33 cellular contexts compared by ENCODE assay signal in genomic region chr5:74897049-74897448, GRCh38.
"Had no signal": no experiment of that assay in that cellular context is flagged by ENCODE, and none has a peak within 500 bp of the region (broad histone marks: within the 10 kb centered on the region; RNA-seq: fewer than 3 reads in every experiment).

No MANE protein-coding gene starts in this region.

- H3K36me3 Mint-ChIP-seq: activated CD4-positive, alpha-beta memory T cell treated with anti-CD3 and anti-CD28 coated beads for 36 hours; activated CD8-positive, alpha-beta memory T cell treated with anti-CD3 and anti-CD28 coated beads, Interleukin-2, amount 10 ng/mL, durations not matched to agents 7 days and 5 days; activated naive CD4-positive, alpha-beta T cell treated with anti-CD3 and anti-CD28 coated beads, Interleukin-2, amount 50 U/mL, for 24 hours had no signal

- H3K4me1 ChIP-seq: body of pancreas had no signal

- H3K4me1 Mint-ChIP-seq: activated B cell treated with CpG ODN at 0.5 μM for 24 hours; activated CD4-positive, alpha-beta T cell treated with anti-CD3 and anti-CD28 coated beads for 36 hours; activated CD4-positive, alpha-beta T cell treated with anti-CD3 and anti-CD28 coated beads, Interleukin-2, amount 10 ng/mL, durations not matched to agents 24 days and 14 days; activated CD8-positive, alpha-beta memory T cell treated with anti-CD3 and anti-CD28 coated beads, Interleukin-2, amount 10 ng/mL, durations not matched to agents 7 days and 5 days; activated naive CD4-positive, alpha-beta T cell treated with anti-CD3 and anti-CD28 coated beads, Interleukin-2, amount 50 U/mL, for 24 hours; activated naive CD8-positive, alpha-beta T cell treated with anti-CD3 and anti-CD28 coated beads for 36 hours; activated naive CD8-positive, alpha-beta T cell treated with anti-CD3 and anti-CD28 coated beads, Interleukin-2, amount 50 U/mL, for 24 hours had no signal

- H3K27me3 ChIP-seq: adrenal gland, body of pancreas had no signal

- H3K4me3 Mint-ChIP-seq: activated B cell treated with CpG ODN at 0.5 μM for 24 hours; activated CD4-positive, alpha-beta memory T cell treated with anti-CD3 and anti-CD28 coated beads for 36 hours; activated CD4-positive, alpha-beta T cell treated with anti-CD3 and anti-CD28 coated beads for 36 hours; activated CD4-positive, alpha-beta T cell treated with anti-CD3 and anti-CD28 coated beads, Interleukin-2, amount 10 ng/mL, durations not matched to agents 24 days and 14 days; activated CD8-positive, alpha-beta memory T cell treated with anti-CD3 and anti-CD28 coated beads, Interleukin-2, amount 10 ng/mL, durations not matched to agents 7 days and 5 days; activated CD8-positive, alpha-beta T cell treated with anti-CD3 and anti-CD28 coated beads, Interleukin-2, amount 10 ng/mL, durations not matched to agents 7 days and 5 days; activated naive CD4-positive, alpha-beta T cell treated with anti-CD3 and anti-CD28 coated beads for 36 hours; activated naive CD4-positive, alpha-beta T cell treated with anti-CD3 and anti-CD28 coated beads, Interleukin-2, amount 50 U/mL, for 24 hours; activated naive CD8-positive, alpha-beta T cell treated with anti-CD3 and anti-CD28 coated beads for 36 hours; activated naive CD8-positive, alpha-beta T cell treated with anti-CD3 and anti-CD28 coated beads, Interleukin-2, amount 50 U/mL, for 24 hours; activated T-helper 1 cell treated with anti-CD3 and anti-CD28 coated beads, Interleukin-12 subunit alpha, Interleukin-12 subunit beta, Interleukin-2, Interleukin-4 antibody, amounts not matched to agents 30 ng/mL and 10 ng/mL and 1 ng/mL, durations not matched to agents 14 hours and 24 hours and 36 hours; effector memory CD8-positive, alpha-beta T cell had no signal

- H3K9me3 Mint-ChIP-seq: activated naive CD8-positive, alpha-beta T cell treated with anti-CD3 and anti-CD28 coated beads for 36 hours had no signal

- H3K27me3 Mint-ChIP-seq: activated naive CD4-positive, alpha-beta T cell treated with anti-CD3 and anti-CD28 coated beads, Interleukin-2, amount 50 U/mL, for 24 hours; activated naive CD8-positive, alpha-beta T cell treated with anti-CD3 and anti-CD28 coated beads for 36 hours had no signal

- DNase-seq: activated B cell treated with CpG ODN at 0.5 μM for 24 hours; activated CD4-positive, alpha-beta memory T cell treated with anti-CD3 and anti-CD28 coated beads for 36 hours; activated CD4-positive, alpha-beta T cell treated with anti-CD3 and anti-CD28 coated beads for 36 hours; activated CD4-positive, alpha-beta T cell treated with anti-CD3 and anti-CD28 coated beads, Interleukin-2, amount 10 ng/mL, durations not matched to agents 24 days and 14 days; activated CD4-positive, CD25-positive, alpha-beta regulatory T cell treated with anti-CD3 and anti-CD28 coated beads, Interleukin-2, amount 50 U/mL, for 72 hours; activated CD8-positive, alpha-beta memory T cell treated with anti-CD3 and anti-CD28 coated beads, Interleukin-2, amount 10 ng/mL, durations not matched to agents 7 days and 5 days; activated CD8-positive, alpha-beta memory T cell treated with anti-CD3 and anti-CD28 coated beads, Interleukin-2, amount 50 U/mL, for 4 hours; activated CD8-positive, alpha-beta T cell treated with anti-CD3 and anti-CD28 coated beads, Interleukin-2, amount 10 ng/mL, durations not matched to agents 7 days and 5 days; activated effector memory CD4-positive, alpha-beta T cell treated with anti-CD3 and anti-CD28 coated beads, Interleukin-2, amount 50 U/mL, for 16 hours; activated naive CD4-positive, alpha-beta T cell treated with anti-CD3 and anti-CD28 coated beads for 36 hours; activated naive CD8-positive, alpha-beta T cell treated with anti-CD3 and anti-CD28 coated beads for 36 hours; activated naive CD8-positive, alpha-beta T cell treated with anti-CD3 and anti-CD28 coated beads, Interleukin-2, amount 50 U/mL, for 24 hours; activated T-cell treated with anti-CD3 and anti-CD28 coated beads, Interleukin-2, amount 50 U/mL, for 1 hour; activated T-cell treated with anti-CD3 and anti-CD28 coated beads, Interleukin-2, amount 50 U/mL, for 48 hours; adrenal gland; amygdala; aorta; body of pancreas; caudate nucleus; cortex of kidney; dermis blood vessel endothelial cell; effector CD4-positive, alpha-beta T cell; effector memory CD8-positive, alpha-beta T cell; foreskin fibroblast; head of caudate nucleus; T-helper 2 cell had no signal

- H3K27ac ChIP-seq: adrenal gland, epithelial cell of prostate, VCaP had no signal

- H3K36me3 ChIP-seq: adrenal gland had no signal

- H3K9me3 ChIP-seq: adrenal gland, body of pancreas had no signal

- ATAC-seq: activated CD4-positive, alpha-beta T cell treated with anti-CD3 and anti-CD28 coated beads for 36 hours; activated CD8-positive, alpha-beta memory T cell treated with anti-CD3 and anti-CD28 coated beads, Interleukin-2, amount 10 ng/mL, durations not matched to agents 7 days and 5 days; activated CD8-positive, alpha-beta T cell treated with anti-CD3 and anti-CD28 coated beads, Interleukin-2, amount 10 ng/mL, durations not matched to agents 7 days and 5 days; activated naive CD8-positive, alpha-beta T cell treated with anti-CD3 and anti-CD28 coated beads, Interleukin-2, amount 50 U/mL, for 24 hours; body of pancreas; effector memory CD8-positive, alpha-beta T cell had no signal

- FAIRE-seq: colon, endothelial cell of umbilical vein had no signal

- H3K4me3 ChIP-seq: body of pancreas had no signal

- H3K27ac Mint-ChIP-seq: activated B cell treated with CpG ODN at 0.5 μM for 24 hours; activated CD4-positive, alpha-beta memory T cell treated with anti-CD3 and anti-CD28 coated beads for 36 hours; activated CD4-positive, alpha-beta T cell treated with anti-CD3 and anti-CD28 coated beads for 36 hours; activated CD4-positive, alpha-beta T cell treated with anti-CD3 and anti-CD28 coated beads, Interleukin-2, amount 10 ng/mL, durations not matched to agents 24 days and 14 days; activated CD8-positive, alpha-beta memory T cell treated with anti-CD3 and anti-CD28 coated beads, Interleukin-2, amount 10 ng/mL, durations not matched to agents 7 days and 5 days; activated CD8-positive, alpha-beta T cell treated with anti-CD3 and anti-CD28 coated beads, Interleukin-2, amount 10 ng/mL, durations not matched to agents 7 days and 5 days; activated naive CD4-positive, alpha-beta T cell treated with anti-CD3 and anti-CD28 coated beads for 36 hours; activated naive CD4-positive, alpha-beta T cell treated with anti-CD3 and anti-CD28 coated beads, Interleukin-2, amount 50 U/mL, for 24 hours; activated naive CD8-positive, alpha-beta T cell treated with anti-CD3 and anti-CD28 coated beads for 36 hours; activated naive CD8-positive, alpha-beta T cell treated with anti-CD3 and anti-CD28 coated beads, Interleukin-2, amount 50 U/mL, for 24 hours; activated T-helper 1 cell treated with anti-CD3 and anti-CD28 coated beads, Interleukin-12 subunit alpha, Interleukin-12 subunit beta, Interleukin-2, Interleukin-4 antibody, amounts not matched to agents 30 ng/mL and 10 ng/mL and 1 ng/mL, durations not matched to agents 14 hours and 24 hours and 36 hours; activated T-helper 2 cell treated with anti-CD3 and anti-CD28 coated beads, Interferon-gamma antibody, Interleukin-2, Interleukin-4, amounts not matched to agents 10 μg/mL and 5 μg/mL and 100 μg/mL, durations not matched to agents 14 hours and 24 hours and 36 hours; effector memory CD8-positive, alpha-beta T cell had no signal
